In genomic region chr10:43322769-43323168, GRCh38 we compare ENCODE assay signal across 9 cellular contexts. TPM values are rescaled to one million over a fixed set of nuclear protein-coding genes. Genes with fewer than 3 reads are reported as not detected.
DNase-seq lines count a peak whose midpoint lies in the region; ATAC-seq, FAIRE-seq and TF ChIP-seq lines count a peak whose summit lies in the region.
"Had no signal": no experiment of that assay in that cellular context is flagged by ENCODE, and none has a peak within 500 bp of the region (broad histone marks: within the 10 kb centered on the region; RNA-seq: fewer than 3 reads in every experiment).

No MANE protein-coding gene starts in this region.

- TF ChIP-seq EP300 in A549 (IDR thresholded peaks at IDR 0.05): no peak

- H3K4me3 ChIP-seq in A549 (peak overlapping the region; percentile 42), fibroblast of the aortic adventitia (ENCODE audit: low read depth, low read length) (no peak overlapping the region)
- no peak overlapping the region for H3K4me3 ChIP-seq in naive thymus-derived CD4-positive, alpha-beta T cell (ENCODE audit: low read length)

- H3K27ac Mint-ChIP-seq in naive thymus-derived CD4-positive, alpha-beta T cell: peak overlapping the region in 3 of 9 donors; percentile 26 to 78 (median 76)

- no peak for TF ChIP-seq RAD21 in A549 (conservative IDR thresholded peaks at IDR 0.05 in 1 of 2, IDR thresholded peaks at IDR 0.05 in 1 of 2)

- ATAC-seq in A549 (peak; percentile 84 to 95), GM21529 (IDR thresholded peaks at IDR 0.05; ENCODE audit: unreplicated experiment) (peak; percentile 56), GM18861 (IDR thresholded peaks at IDR 0.05; ENCODE audit: unreplicated experiment) (no peak)
- ATAC-seq in naive thymus-derived CD4-positive, alpha-beta T cell: peak; percentile 98

- H3K36me3 Mint-ChIP-seq in naive thymus-derived CD4-positive, alpha-beta T cell: no peaks in the 10 kb centered on the region

- H3K4me1 ChIP-seq in A549: peaks cover 10% of the 10 kb centered on the region; the same call in 2 of the 3 replicates
- H3K4me1 ChIP-seq in naive thymus-derived CD4-positive, alpha-beta T cell (ENCODE audit: control insufficient read depth in 2 of 2, insufficient read depth in 2 of 2, low read length in 2 of 2): peaks cover 0 to 3% of the 10 kb centered on the region in 2 donors

- no peaks in the 10 kb centered on the region for H3K9me3 ChIP-seq in A549
- H3K9me3 ChIP-seq in naive thymus-derived CD4-positive, alpha-beta T cell (ENCODE audit: control insufficient read depth in 2 of 3, low read length in 3 of 3): no peaks in the 10 kb centered on the region

- H3K4me2 ChIP-seq in A549: peak overlapping the region; percentile 76

- no peaks in the 10 kb centered on the region for H3K36me3 ChIP-seq in naive thymus-derived CD4-positive, alpha-beta T cell (ENCODE audit: control insufficient read depth in 2 of 3, insufficient read depth in 3 of 3, low read length in 3 of 3)

- peak overlapping the region; percentile 60 to 79; a peak in 5 of 6 replicates for H3K27ac ChIP-seq in A549
- no peak overlapping the region for H3K27ac ChIP-seq in naive thymus-derived CD4-positive, alpha-beta T cell (ENCODE audit: low read depth, low read length)

- peaks cover 8 to 27% (median 10%) of the 10 kb centered on the region in 5 donors for H3K27me3 Mint-ChIP-seq in naive thymus-derived CD4-positive, alpha-beta T cell

- peaks cover 0 to 1% (median 0%) of the 10 kb centered on the region in 11 donors for H3K9me3 Mint-ChIP-seq in naive thymus-derived CD4-positive, alpha-beta T cell

- peak overlapping the region in 8 of 10 donors; percentile 23 to 64 (median 40) for H3K4me3 Mint-ChIP-seq in naive thymus-derived CD4-positive, alpha-beta T cell

- POLR2A ChIA-PET in A549 (lab: Yijun Ruan, JAX): interaction anchor here (1.6 kb wide), 1 partner anchor 14 kb away, joined by 4 read pairs; no protein-coding TSS in a partner anchor
- POLR2A ChIA-PET in naive thymus-derived CD4-positive, alpha-beta T cell (lab: Charles Lee): interaction anchor here (0.7 to 1.0 kb wide), 2 partner anchors 8 to 29 kb away, joined by 3 to 4 read pairs; no protein-coding TSS in a partner anchor

- FAIRE-seq in A549 (lab: Jason Lieb, UNC): no peak

- intact Hi-C loops in naive thymus-derived CD4-positive, alpha-beta T cell (cut with micrococcal nuclease): loop anchor here in 1 of 2 donors (2.0 kb wide), 1 partner anchor 14 kb away; no protein-coding TSS in a partner anchor

- TF ChIP-seq POLR2A in A549 (IDR thresholded peaks at IDR 0.05; ENCODE audit: low read length): peak; percentile 31; the same call in 1 of the 2 replicates

- no peaks in the 10 kb centered on the region for H3K27me3 ChIP-seq in naive thymus-derived CD4-positive, alpha-beta T cell (ENCODE audit: control insufficient read depth in 2 of 2, insufficient read depth in 2 of 2, low read length in 2 of 2)

- TF ChIP-seq CTCF in A549 (IDR thresholded peaks at IDR 0.05): no peak
- no peak for TF ChIP-seq CTCF in fibroblast of the aortic adventitia (IDR thresholded peaks at IDR 0.05; ENCODE audit: insufficient read depth, low read length)

- CTCF ChIA-PET in A549 (lab: Yijun Ruan, JAX): interaction anchor here (0.7 to 2.6 kb wide), 2 partner anchors 30 to 57 kb away, joined by 3 to 10 read pairs; no protein-coding TSS in a partner anchor
- CTCF ChIA-PET in naive thymus-derived CD4-positive, alpha-beta T cell (lab: Charles Lee): interaction anchor here (1.3 kb wide), 1 partner anchor 30 kb away, joined by 3 read pairs; no protein-coding TSS in a partner anchor

- peaks cover 0 to 38% (median 12%) of the 10 kb centered on the region in 7 donors for H3K4me1 Mint-ChIP-seq in naive thymus-derived CD4-positive, alpha-beta T cell

- DNase-seq in A549 (ENCODE audit: low read depth in 1 of 2, low spot score in 1 of 2) (peak; percentile 69 to 83), NCI-H774 (lab: John Stamatoyannopoulos, UW) (peak; percentile 76), fibroblast of the aortic adventitia (ENCODE audit: low read depth) (peak; percentile 46)
- DNase-seq in activated naive CD4-positive, alpha-beta T cell (lab: John Stamatoyannopoulos, UW): peak; percentile 10 to 57 (median 28)
- DNase-seq in naive thymus-derived CD4-positive, alpha-beta T cell: peak; percentile 51 to 82 (median 63)
- DNase-seq in stimulated activated CD8-positive, alpha-beta memory T cell treated with anti-CD3 and anti-CD28 coated beads, Interleukin-4, amount 100 ng/mL, for 24 hours (ENCODE audit: low read depth): peak; percentile 65

- WGBS in A549 (ENCODE audit: missing lambda C conversion rate): 64% methylated on average over 20 of the region's 26 CpGs

TF ChIP-seq in A549, 52 proteins besides CTCF, POLR2A, EP300 and RAD21 (continues in another document):
- TF ChIP-seq NR3C1 (IDR thresholded peaks at IDR 0.05) (no peak), ELK1 (IDR thresholded peaks at IDR 0.05; ENCODE audit: low read depth, low read length) (no peak), FOXS1 (CRISPR knock-in tag; IDR thresholded peaks at IDR 0.05) (no peak), BHLHE40 (IDR thresholded peaks at IDR 0.05; ENCODE audit: low read depth, low read length) (no peak), REST (IDR thresholded peaks at IDR 0.05) (no peak), MAX (IDR thresholded peaks at IDR 0.05) (no peak), FOSL2 (IDR thresholded peaks at IDR 0.05) (no peak), FOSL2 (CRISPR knock-in tag; IDR thresholded peaks at IDR 0.05) (no peak), CHD4 (IDR thresholded peaks at IDR 0.05; ENCODE audit: borderline replicate concordance) (no peak), CHD2 (IDR thresholded peaks at IDR 0.05; ENCODE audit: low read length, partially characterized antibody) (no peak), GATA3 (IDR thresholded peaks at IDR 0.05; ENCODE audit: borderline replicate concordance) (no peak), RARB (CRISPR knock-in tag; IDR thresholded peaks at IDR 0.05) (no peak), FOSB (CRISPR knock-in tag; IDR thresholded peaks at IDR 0.05) (no peak), HEYL (CRISPR knock-in tag; IDR thresholded peaks at IDR 0.05) (no peak), HES2 (IDR thresholded peaks at IDR 0.05) (no peak), SREBF2 (IDR thresholded peaks at IDR 0.05) (no peak), HOXB5 (CRISPR knock-in tag; IDR thresholded peaks at IDR 0.05) (no peak)

RNA-seq across cellular contexts. Expression of gene FXYD4, which starts 48.7 kb away (rescaled TPM):
- polyA plus RNA-seq in A549 (2011; rRNA removed): not detected in 2 replicates
- not detected in 2 replicates for polyA plus RNA-seq in A549 (2012; cell fraction: cytosol; rRNA removed)
- not detected in 2 replicates for polyA plus RNA-seq in A549 (2012; cell fraction: nucleus; rRNA removed)
- not detected in 3 replicates for polyA plus RNA-seq in A549 (2017; fragmentation: RNase III; extraction: RNeasy Plus Mini Kit Qiagen cat#74134 plus additional on column Dnase treatment)
- polyA minus RNA-seq in A549 (2011; rRNA and poly(A)+ RNA removed): not detected in 2 replicates
- total RNA-seq in fibroblast of the aortic adventitia (ENCODE audit: low replicate concordance): not detected in 2 replicates
- total RNA-seq in naive thymus-derived CD4-positive, alpha-beta T cell: not detected
- polyA plus RNA-seq in naive thymus-derived CD4-positive, alpha-beta T cell: not detected
- total RNA-seq: subcutaneous adipose tissue had no signal

RNA-seq across cellular contexts. Expression of gene RASGEF1A, which starts 55.9 kb away (rescaled TPM):
- polyA plus RNA-seq in A549 (2011; rRNA removed): 3.5 and 4.2 TPM in 2 replicates
- polyA plus RNA-seq in A549 (2012; cell fraction: cytosol; rRNA removed): 5.7 and 9.7 TPM in 2 replicates
- polyA plus RNA-seq in A549 (2012; cell fraction: nucleus; rRNA removed): 8.2 and 10.4 TPM in 2 replicates
- polyA plus RNA-seq in A549 (2017; fragmentation: RNase III; extraction: RNeasy Plus Mini Kit Qiagen cat#74134 plus additional on column Dnase treatment): 1.6 to 2.5 TPM (median 1.7 TPM) in 3 replicates
- polyA minus RNA-seq in A549 (2011; rRNA and poly(A)+ RNA removed): 5.3 and 6.4 TPM in 2 replicates
- 0.54 and 0.82 TPM in 2 replicates for total RNA-seq in fibroblast of the aortic adventitia (ENCODE audit: low replicate concordance)
- 1 to 10 TPM in 2 of 5 experiments, under 1 TPM in 3; 0.22 to 3.3 (median 0.42) TPM for total RNA-seq in naive thymus-derived CD4-positive, alpha-beta T cell
- under 1 TPM in 1 of 2 donors, not detected in 1; 0.05 TPM for polyA plus RNA-seq in naive thymus-derived CD4-positive, alpha-beta T cell
